In the genomic region with DNA sequence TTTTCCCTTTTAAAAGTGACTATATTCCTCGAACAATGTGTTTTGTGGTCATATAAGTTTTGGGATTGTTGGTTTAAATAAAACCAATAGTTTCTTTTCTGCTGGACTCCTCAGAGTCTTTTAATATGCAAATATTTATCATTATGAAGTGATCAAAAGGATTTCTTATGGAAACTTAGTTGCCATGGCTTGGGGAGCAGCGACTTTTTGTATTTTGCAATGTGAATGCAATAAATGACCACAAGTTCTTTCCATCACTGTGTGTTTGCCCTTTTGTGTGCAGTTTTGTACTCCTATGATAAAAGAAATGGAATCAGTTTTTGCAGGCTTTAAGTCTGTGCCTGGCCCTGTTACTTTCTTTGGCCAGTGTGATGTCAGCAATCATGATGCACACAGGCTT, we compare ENCODE assay signal across 31 cellular contexts.
"Had no signal": no experiment of that assay in that cellular context is flagged by ENCODE, and none has a peak within 500 bp of the region (broad histone marks: within the 10 kb centered on the region; RNA-seq: fewer than 3 reads in every experiment).

No MANE protein-coding gene starts in this region.

- H3K27me3 ChIP-seq: adrenal gland, ascending aorta, body of pancreas, brain microvascular endothelial cell, breast epithelium, cardiac muscle cell had no signal

- H3K27ac ChIP-seq: adrenal gland, ascending aorta, body of pancreas, brain microvascular endothelial cell, breast epithelium, cardiac muscle cell had no signal

- H3K9me3 ChIP-seq: body of pancreas had no signal

- H3K4me1 ChIP-seq: ascending aorta, breast epithelium had no signal

- H3K36me3 ChIP-seq: adrenal gland, brain microvascular endothelial cell, breast epithelium, cardiac muscle cell had no signal

- H3K4me3 ChIP-seq: adrenal gland, ascending aorta, body of pancreas, breast epithelium, cardiac muscle cell had no signal

- ATAC-seq: activated naive CD4-positive, alpha-beta T cell treated with anti-CD3 and anti-CD28 coated beads, Interleukin-2, amount 50 U/mL, for 72 hours; activated naive CD8-positive, alpha-beta T cell treated with anti-CD3 and anti-CD28 coated beads, Interleukin-2, amount 50 U/mL, for 24 hours; activated T-cell treated with anti-CD3 and anti-CD28 coated beads, Interleukin-2, amount 50 U/mL, for 4 hours; activated T-cell treated with anti-CD3 and anti-CD28 coated beads, Interleukin-2, amount 50 U/mL, for 72 hours; activated T-helper 17 cell treated with anti-CD3 and anti-CD28 coated beads, Interleukin-2, amount 50 U/mL, for 72 hours; body of pancreas had no signal

- DNase-seq: activated effector memory CD4-positive, alpha-beta T cell treated with anti-CD3 and anti-CD28 coated beads, Interleukin-2, amount 50 U/mL, for 16 hours; activated effector memory CD4-positive, alpha-beta T cell treated with Interleukin-2 at 50 U/mL for 16 hours; activated gamma-delta T cell; activated gamma-delta T cell treated with Interleukin-2 at 50 U/mL for 16 hours; activated naive CD4-positive, alpha-beta T cell; activated naive CD4-positive, alpha-beta T cell treated with anti-CD3 and anti-CD28 coated beads for 36 hours; activated naive CD4-positive, alpha-beta T cell treated with anti-CD3 and anti-CD28 coated beads, Interleukin-2, amount 10 ng/mL, durations not matched to agents 7 days and 5 days; activated naive CD4-positive, alpha-beta T cell treated with anti-CD3 and anti-CD28 coated beads, Interleukin-2, amount 50 U/mL, for 16 hours; activated naive CD4-positive, alpha-beta T cell treated with Interleukin-2 at 50 U/mL for 16 hours; activated naive CD8-positive, alpha-beta T cell treated with anti-CD3 and anti-CD28 coated beads for 36 hours; activated naive CD8-positive, alpha-beta T cell treated with anti-CD3 and anti-CD28 coated beads, Interleukin-2, amount 10 ng/mL, durations not matched to agents 7 days and 5 days; activated naive CD8-positive, alpha-beta T cell treated with anti-CD3 and anti-CD28 coated beads, Interleukin-2, amount 50 U/mL, for 24 hours; activated T-cell treated with anti-CD3 and anti-CD28 coated beads, Interleukin-2, amount 50 U/mL, for 24 hours; activated T-cell treated with anti-CD3 and anti-CD28 coated beads, Interleukin-2, amount 50 U/mL, for 4 hours; activated T-cell treated with anti-CD3 and anti-CD28 coated beads, Interleukin-2, amount 50 U/mL, for 48 hours; activated T-cell treated with anti-CD3 and anti-CD28 coated beads, Interleukin-2, amount 50 U/mL, for 72 hours; adrenal gland; amniotic stem cell; amygdala; anterior cingulate cortex; aorta; body of pancreas; brain microvascular endothelial cell; caudate nucleus; central memory CD4-positive, alpha-beta T cell; cerebellar nuclear complex had no signal
